In the genomic region with DNA sequence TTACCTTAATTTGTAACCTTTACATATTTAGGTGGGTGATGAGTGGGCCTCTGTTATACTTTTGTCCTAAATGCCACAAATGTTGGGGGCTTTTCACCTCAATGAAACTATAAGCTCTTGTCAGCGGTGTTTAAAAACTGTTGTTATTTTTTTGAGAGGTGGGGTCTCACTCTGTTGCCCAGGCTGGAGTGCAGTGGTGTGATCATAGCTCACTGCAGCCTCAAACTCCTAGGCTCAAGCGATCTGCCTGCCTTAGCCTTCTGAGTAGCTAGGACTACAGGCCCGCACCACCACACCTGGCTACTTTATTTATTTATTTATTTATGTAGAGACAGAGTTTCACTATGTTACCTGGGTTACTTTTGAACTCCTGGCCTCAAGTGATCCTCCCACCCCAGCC, we compare ENCODE assay signal across 30 cellular contexts.
"Had no signal": no experiment of that assay in that cellular context is flagged by ENCODE, and none has a peak within 500 bp of the region (broad histone marks: within the 10 kb centered on the region; RNA-seq: fewer than 3 reads in every experiment).

No MANE protein-coding gene starts in this region.

- H3K27me3 Mint-ChIP-seq: progenitor cell of endocrine pancreas; stimulated activated naive B cell treated with anti-CD40 and anti-IgM and Interleukin-4, amounts not matched to agents 10 μg/mL and 1 μg/mL and 100 μg/mL, for 72 hours; stimulated activated naive CD8-positive, alpha-beta T cell treated with anti-CD3 and anti-CD28 coated beads, Interleukin-15, Interleukin-2, amounts not matched to agents 100 ng/mL and 50 ng/mL, for 24 hours had no signal

- H3K27ac Mint-ChIP-seq: natural killer cell; progenitor cell of endocrine pancreas; stimulated activated naive CD8-positive, alpha-beta T cell treated with anti-CD3 and anti-CD28 coated beads, Interleukin-15, Interleukin-2, amounts not matched to agents 100 ng/mL and 50 ng/mL, for 24 hours had no signal

- H3K27me3 ChIP-seq: neural progenitor cell, ovary, spleen, stomach, thyroid gland, tibial nerve, upper lobe of left lung, vagina had no signal

- H3K27ac ChIP-seq: neural progenitor cell, ovary, parathyroid adenoma, psoas muscle, skin epidermis, spleen, stomach, thoracic aorta, thyroid gland, tibial nerve, upper lobe of left lung, vagina had no signal

- H3K36me3 ChIP-seq: neural progenitor cell, ovary, spleen, stomach, thoracic aorta, thyroid gland, tibial nerve, upper lobe of left lung, vagina had no signal

- H3K4me1 ChIP-seq: neural progenitor cell, spleen, thyroid gland, upper lobe of left lung, vagina had no signal

- FAIRE-seq: urothelium cell line had no signal

- H3K9me3 ChIP-seq: ovary, psoas muscle, stomach, thoracic aorta, thyroid gland, tibial nerve, upper lobe of left lung, vagina had no signal

- DNase-seq: natural killer cell; occipital lobe; ovary; posterior cingulate gyrus; psoas muscle; right cardiac atrium; spleen; stimulated activated CD4-positive, alpha-beta T cell treated with anti-CD3 and anti-CD28 coated beads, Interleukin-12 subunit alpha, Interleukin-12 subunit beta, amount 100 ng/mL, for 4 hours; stimulated activated CD4-positive, alpha-beta T cell treated with anti-CD3 and anti-CD28 coated beads, Interleukin-1b, Interleukin-23, amount 100 ng/mL, for 48 hours; stimulated activated CD4-positive, alpha-beta T cell treated with anti-CD3 and anti-CD28 coated beads, Interleukin-4, amount 100 ng/mL, for 1 hour; stimulated activated CD4-positive, alpha-beta T cell treated with anti-CD3 and anti-CD28 coated beads, Interleukin-4, amount 100 ng/mL, for 4 hours; stimulated activated CD8-positive, alpha-beta memory T cell treated with anti-CD3 and anti-CD28 coated beads, Interleukin-4, amount 100 ng/mL, for 48 hours; stimulated activated naive B cell treated with anti-CD40 and anti-IgM and Interleukin-4, amounts not matched to agents 10 μg/mL and 1 μg/mL and 100 μg/mL, for 72 hours; stimulated activated naive CD4-positive, alpha-beta T cell treated with Interleukin-2 at 50 U/mL for 16 hours; stomach; thyroid gland; trophoblast cell had no signal

- ATAC-seq: natural killer cell; psoas muscle; sciatic nerve; stimulated activated naive B cell treated with anti-CD40 and anti-IgM and Interleukin-4, amounts not matched to agents 10 μg/mL and 1 μg/mL and 100 μg/mL, for 72 hours had no signal

- H3K36me3 Mint-ChIP-seq: natural killer cell, neural progenitor cell had no signal

- H3K4me3 Mint-ChIP-seq: natural killer cell; nephron; neural progenitor cell; stimulated activated naive B cell treated with anti-CD40 and anti-IgM and Interleukin-4, amounts not matched to agents 10 μg/mL and 1 μg/mL and 100 μg/mL, for 72 hours; stimulated activated naive CD8-positive, alpha-beta T cell treated with anti-CD3 and anti-CD28 coated beads, Interleukin-15, Interleukin-2, amounts not matched to agents 100 ng/mL and 50 ng/mL, for 24 hours had no signal

- H3K4me2 ChIP-seq: neural progenitor cell, smooth muscle cell had no signal

- H3K4me3 ChIP-seq: neural progenitor cell, ovary, psoas muscle, skin epidermis, smooth muscle cell, spleen, stomach, thoracic aorta, thyroid gland, tibial nerve, upper lobe of left lung, vagina had no signal

- H3K9me3 Mint-ChIP-seq: natural killer cell, nephron had no signal

- H2AFZ ChIP-seq: neural progenitor cell, parathyroid adenoma had no signal

- H3K9ac ChIP-seq: neural progenitor cell, parathyroid adenoma had no signal
